In the genomic region with DNA sequence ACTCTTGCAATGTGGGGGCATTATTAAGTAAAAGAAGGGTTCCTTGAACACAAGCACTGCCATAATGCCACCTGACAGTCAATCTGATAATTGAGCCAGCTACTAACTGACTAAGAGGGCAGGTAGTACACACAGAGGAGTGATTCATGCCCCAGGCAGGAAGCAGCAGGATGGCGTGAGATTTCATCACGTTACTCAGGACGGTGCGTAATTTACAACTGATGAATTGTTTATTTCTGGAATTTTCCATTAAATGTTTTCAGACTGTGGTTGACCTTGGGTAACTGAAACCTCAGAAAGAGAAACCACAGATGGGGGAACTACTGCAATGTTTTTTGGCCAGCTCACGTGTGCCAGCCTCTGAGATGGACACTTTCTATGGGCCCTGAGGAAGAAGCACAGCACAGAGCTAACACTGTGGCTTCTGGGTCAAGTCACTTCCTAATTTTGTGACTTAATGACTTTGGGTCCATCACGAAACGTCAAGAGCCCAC, we compare ENCODE assay signal across 8 cellular contexts. TPM values are rescaled to one million over a fixed set of nuclear protein-coding genes. Genes with fewer than 3 reads are reported as not detected.
DNase-seq lines count a peak whose midpoint lies in the region; ATAC-seq and TF ChIP-seq lines count a peak whose summit lies in the region.

No MANE protein-coding gene starts in this region.

- peak; percentile 100 for DNase-seq in NOMO-1 treated with DMSO at 0.1 percent for 48 hours (lab: John Stamatoyannopoulos, UW; ENCODE audit: unreplicated experiment)
- peak; percentile 28 for DNase-seq in activated T-cell treated with anti-CD3 and anti-CD28 coated beads, Interleukin-2, amount 50 U/mL, for 4 hours
- DNase-seq in kidney glomerular epithelial cell (lab: John Stamatoyannopoulos, UW), result peak; percentile 89
- peak; percentile 29 to 66 for DNase-seq in stimulated activated CD8-positive, alpha-beta memory T cell treated with anti-CD3 and anti-CD28 coated beads, Interleukin-7, amount 100 ng/mL, for 48 hours (ENCODE audit: extremely low read depth in 1 of 2, low read depth in 1 of 2)
- DNase-seq in NCI-H446 (lab: John Stamatoyannopoulos, UW), result no peak
- no peak for DNase-seq in tibial artery

- H3K27ac ChIP-seq in tibial artery, result no peak overlapping the region

- H3K27me3 ChIP-seq in tibial artery, result no peaks in the 10 kb centered on the region

- peaks cover 27% of the 10 kb centered on the region for H3K4me1 Mint-ChIP-seq in activated T-cell treated with anti-CD3 and anti-CD28 coated beads, Interleukin-2, amount 50 U/mL, for 4 hours (ENCODE audit: low read depth)

- ATAC-seq in GM18505 (IDR thresholded peaks at IDR 0.05; ENCODE audit: unreplicated experiment) (peak; percentile 81), HG02798 (IDR thresholded peaks at IDR 0.05; ENCODE audit: poor library complexity, unreplicated experiment) (peak; percentile 76)
- peak; percentile 98 to 99 for ATAC-seq in activated T-cell treated with anti-CD3 and anti-CD28 coated beads, Interleukin-2, amount 50 U/mL, for 4 hours

- no peaks in the 10 kb centered on the region for H3K9me3 Mint-ChIP-seq in activated T-cell treated with anti-CD3 and anti-CD28 coated beads, Interleukin-2, amount 50 U/mL, for 4 hours

- intact Hi-C loops in tibial artery (cut with DNase I; ENCODE audit: low total_unique reads), result no loop called here

- no peak for TF ChIP-seq POLR2A in GM18505 (IDR thresholded peaks at IDR 0.05; ENCODE audit: borderline replicate concordance, extremely low read depth, insufficient read depth, insufficient read length)

- H3K4me3 ChIP-seq in tibial artery, result no peak overlapping the region

- peak overlapping the region; percentile 56 for H3K4me3 Mint-ChIP-seq in activated T-cell treated with anti-CD3 and anti-CD28 coated beads, Interleukin-2, amount 50 U/mL, for 4 hours

- H3K27me3 Mint-ChIP-seq in activated T-cell treated with anti-CD3 and anti-CD28 coated beads, Interleukin-2, amount 50 U/mL, for 4 hours (ENCODE audit: low read depth), result peaks cover 1% of the 10 kb centered on the region

- H3K36me3 ChIP-seq in tibial artery, result no peaks in the 10 kb centered on the region

- peaks cover 2% of the 10 kb centered on the region for H3K36me3 Mint-ChIP-seq in activated T-cell treated with anti-CD3 and anti-CD28 coated beads, Interleukin-2, amount 50 U/mL, for 4 hours (ENCODE audit: insufficient read depth)

- no peak for TF ChIP-seq CTCF in tibial artery (IDR thresholded peaks at IDR 0.05)

- no peaks in the 10 kb centered on the region for H3K4me1 ChIP-seq in tibial artery

- H3K9me3 ChIP-seq in tibial artery, result no peaks in the 10 kb centered on the region

RNA-seq across cellular contexts. Expression of a gene that starts 46.7 kb away (rescaled TPM):
- 1 to 10 TPM; 2.0 to 2.3 (median 2.2) TPM for total RNA-seq in activated T-cell treated with anti-CD3 and anti-CD28 coated beads, Interleukin-2, amount 50 U/mL, for 4 hours

RNA-seq across cellular contexts. Expression of a gene that starts 46.9 kb away (rescaled TPM):
- total RNA-seq in activated T-cell treated with anti-CD3 and anti-CD28 coated beads, Interleukin-2, amount 50 U/mL, for 4 hours, result 10 to 100 TPM; 30.1 to 37.4 (median 33.3) TPM

Comparison
In these comparisons a context has a peak if more than half of its experiments do, and no peak if none do; other contexts are left out.
1. DNase-seq: peak in NOMO-1 treated with DMSO at 0.1 percent for 48 hours (single experiment), activated T-cell treated with anti-CD3 and anti-CD28 coated beads, Interleukin-2, amount 50 U/mL, for 4 hours (single experiment), kidney glomerular epithelial cell (single experiment) and stimulated activated CD8-positive, alpha-beta memory T cell treated with anti-CD3 and anti-CD28 coated beads, Interleukin-7, amount 100 ng/mL, for 48 hours (2 of 2); none in NCI-H446 (0 of 2) and tibial artery (0 of 2).
2. Peak in every context shown above with its lines, with median percentiles within 50 percentile points of each other: ATAC-seq.